1 cellular context compared by ENCODE assay signal in the genomic region with DNA sequence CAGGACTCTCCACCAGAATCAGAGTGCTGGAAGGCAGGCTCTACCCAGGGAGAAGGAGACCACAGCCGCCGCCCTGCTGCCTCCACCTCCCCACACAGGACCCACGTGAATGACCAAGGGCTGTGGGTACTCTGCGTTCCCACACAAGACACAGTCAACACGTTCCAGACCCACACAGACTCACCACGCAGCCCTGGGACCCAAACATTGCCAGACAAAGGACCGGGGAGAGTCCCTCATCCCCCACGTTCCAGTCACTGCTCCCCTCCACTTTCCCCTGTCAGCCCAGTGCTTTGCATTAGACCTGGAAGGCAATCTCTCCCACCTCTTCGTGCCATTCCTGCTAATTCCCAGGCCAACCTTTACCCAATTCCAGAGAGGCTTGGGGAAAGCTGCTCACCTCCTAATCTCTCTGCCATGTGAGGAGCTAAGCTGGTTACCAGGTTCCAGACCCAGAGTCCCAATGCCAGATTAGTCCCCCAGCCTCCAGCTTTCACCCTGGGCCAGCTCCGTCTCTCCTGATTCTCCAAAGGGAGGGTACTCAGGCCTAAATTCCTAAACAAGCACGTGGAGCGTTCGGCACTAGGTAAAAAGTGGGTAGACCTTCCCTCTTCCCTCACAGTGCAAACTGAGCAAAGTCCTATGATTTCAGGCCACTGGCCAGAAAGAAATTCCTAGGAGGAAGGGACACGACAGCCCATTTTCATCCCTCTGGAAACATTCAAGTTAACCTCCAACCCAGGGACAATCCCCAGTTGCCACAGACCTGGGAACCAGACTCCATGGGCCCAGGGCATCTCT.
A peak's percentile ranks its signal among the peaks of the same experiment; 100 is the strongest.
TF ChIP-seq lines count a peak whose summit lies in the region.

No MANE protein-coding gene starts in this region.

TF ChIP-seq in HepG2, 621 proteins besides CTCF, POLR2A, EP300 and RAD21:
- TF ChIP-seq PITX1 (CRISPR knock-in tag; IDR thresholded peaks at IDR 0.05) (no peak), SOX5 (CRISPR knock-in tag; IDR thresholded peaks at IDR 0.05; ENCODE audit: borderline replicate concordance) (no peak), HNF4A (CRISPR knock-in tag; IDR thresholded peaks at IDR 0.05) (peak; percentile 44; the same call in 1 of the 2 replicates), ZNF263 (CRISPR knock-in tag; IDR thresholded peaks at IDR 0.05) (0 out of 2 replicates have a peak, but pooled peaks have one; percentile 14), ZFX (CRISPR knock-in tag; IDR thresholded peaks at IDR 0.05; ENCODE audit: low read depth) (peak; percentile 35; the same call in 1 of the 2 replicates), ELF1 (CRISPR knock-in tag; IDR thresholded peaks at IDR 0.05) (0 out of 2 replicates have a peak, but pooled peaks have one; percentile 13), ZNF747 (CRISPR knock-in tag; IDR thresholded peaks at IDR 0.05; ENCODE audit: borderline replicate concordance) (no peak), ZNF230 (CRISPR knock-in tag; IDR thresholded peaks at IDR 0.05) (0 out of 2 replicates have a peak, but pooled peaks have one; percentile 22), ZSCAN29 (CRISPR knock-in tag; conservative IDR thresholded peaks at IDR 0.05) (no peak), CBX1 (IDR thresholded peaks at IDR 0.05; ENCODE audit: low read depth) (no peak), ZNF552 (CRISPR knock-in tag; IDR thresholded peaks at IDR 0.05; ENCODE audit: borderline replicate concordance) (no peak), NFRKB (IDR thresholded peaks at IDR 0.05) (no peak), SALL1 (CRISPR knock-in tag; IDR thresholded peaks at IDR 0.05) (peak; percentile 21; the same call in 1 of the 2 replicates), ZNF773 (CRISPR knock-in tag; IDR thresholded peaks at IDR 0.05; ENCODE audit: borderline replicate concordance) (no peak)
- TF ChIP-seq, protein P1, sequence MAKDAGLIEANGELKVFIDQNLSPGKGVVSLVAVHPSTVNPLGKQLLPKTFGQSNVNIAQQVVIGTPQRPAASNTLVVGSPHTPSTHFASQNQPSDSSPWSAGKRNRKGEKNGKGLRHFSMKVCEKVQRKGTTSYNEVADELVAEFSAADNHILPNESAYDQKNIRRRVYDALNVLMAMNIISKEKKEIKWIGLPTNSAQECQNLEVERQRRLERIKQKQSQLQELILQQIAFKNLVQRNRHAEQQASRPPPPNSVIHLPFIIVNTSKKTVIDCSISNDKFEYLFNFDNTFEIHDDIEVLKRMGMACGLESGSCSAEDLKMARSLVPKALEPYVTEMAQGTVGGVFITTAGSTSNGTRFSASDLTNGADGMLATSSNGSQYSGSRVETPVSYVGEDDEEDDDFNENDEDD (CRISPR knock-in tag; IDR thresholded peaks at IDR 0.05; ENCODE audit: borderline replicate concordance), result peak; percentile 26; the same call in 1 of the 2 replicates
- TF ChIP-seq, protein P2, sequence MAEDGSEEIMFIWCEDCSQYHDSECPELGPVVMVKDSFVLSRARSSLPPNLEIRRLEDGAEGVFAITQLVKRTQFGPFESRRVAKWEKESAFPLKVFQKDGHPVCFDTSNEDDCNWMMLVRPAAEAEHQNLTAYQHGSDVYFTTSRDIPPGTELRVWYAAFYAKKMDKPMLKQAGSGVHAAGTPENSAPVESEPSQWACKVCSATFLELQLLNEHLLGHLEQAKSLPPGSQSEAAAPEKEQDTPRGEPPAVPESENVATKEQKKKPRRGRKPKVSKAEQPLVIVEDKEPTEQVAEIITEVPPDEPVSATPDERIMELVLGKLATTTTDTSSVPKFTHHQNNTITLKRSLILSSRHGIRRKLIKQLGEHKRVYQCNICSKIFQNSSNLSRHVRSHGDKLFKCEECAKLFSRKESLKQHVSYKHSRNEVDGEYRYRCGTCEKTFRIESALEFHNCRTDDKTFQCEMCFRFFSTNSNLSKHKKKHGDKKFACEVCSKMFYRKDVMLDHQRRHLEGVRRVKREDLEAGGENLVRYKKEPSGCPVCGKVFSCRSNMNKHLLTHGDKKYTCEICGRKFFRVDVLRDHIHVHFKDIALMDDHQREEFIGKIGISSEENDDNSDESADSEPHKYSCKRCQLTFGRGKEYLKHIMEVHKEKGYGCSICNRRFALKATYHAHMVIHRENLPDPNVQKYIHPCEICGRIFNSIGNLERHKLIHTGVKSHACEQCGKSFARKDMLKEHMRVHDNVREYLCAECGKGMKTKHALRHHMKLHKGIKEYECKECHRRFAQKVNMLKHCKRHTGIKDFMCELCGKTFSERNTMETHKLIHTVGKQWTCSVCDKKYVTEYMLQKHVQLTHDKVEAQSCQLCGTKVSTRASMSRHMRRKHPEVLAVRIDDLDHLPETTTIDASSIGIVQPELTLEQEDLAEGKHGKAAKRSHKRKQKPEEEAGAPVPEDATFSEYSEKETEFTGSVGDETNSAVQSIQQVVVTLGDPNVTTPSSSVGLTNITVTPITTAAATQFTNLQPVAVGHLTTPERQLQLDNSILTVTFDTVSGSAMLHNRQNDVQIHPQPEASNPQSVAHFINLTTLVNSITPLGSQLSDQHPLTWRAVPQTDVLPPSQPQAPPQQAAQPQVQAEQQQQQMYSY (CRISPR knock-in tag; IDR thresholded peaks at IDR 0.05), result peak; percentile 73; the same call in 1 of the 2 replicates
- TF ChIP-seq, protein P3, sequence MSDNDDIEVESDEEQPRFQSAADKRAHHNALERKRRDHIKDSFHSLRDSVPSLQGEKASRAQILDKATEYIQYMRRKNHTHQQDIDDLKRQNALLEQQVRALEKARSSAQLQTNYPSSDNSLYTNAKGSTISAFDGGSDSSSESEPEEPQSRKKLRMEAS (IDR thresholded peaks at IDR 0.05), result peak; percentile 58
- TF ChIP-seq, protein P4, sequence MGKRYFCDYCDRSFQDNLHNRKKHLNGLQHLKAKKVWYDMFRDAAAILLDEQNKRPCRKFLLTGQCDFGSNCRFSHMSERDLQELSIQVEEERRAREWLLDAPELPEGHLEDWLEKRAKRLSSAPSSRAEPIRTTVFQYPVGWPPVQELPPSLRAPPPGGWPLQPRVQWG (CRISPR knock-in tag; IDR thresholded peaks at IDR 0.05; ENCODE audit: borderline replicate concordance, low read depth), result no peak
- TF ChIP-seq, protein P5, sequence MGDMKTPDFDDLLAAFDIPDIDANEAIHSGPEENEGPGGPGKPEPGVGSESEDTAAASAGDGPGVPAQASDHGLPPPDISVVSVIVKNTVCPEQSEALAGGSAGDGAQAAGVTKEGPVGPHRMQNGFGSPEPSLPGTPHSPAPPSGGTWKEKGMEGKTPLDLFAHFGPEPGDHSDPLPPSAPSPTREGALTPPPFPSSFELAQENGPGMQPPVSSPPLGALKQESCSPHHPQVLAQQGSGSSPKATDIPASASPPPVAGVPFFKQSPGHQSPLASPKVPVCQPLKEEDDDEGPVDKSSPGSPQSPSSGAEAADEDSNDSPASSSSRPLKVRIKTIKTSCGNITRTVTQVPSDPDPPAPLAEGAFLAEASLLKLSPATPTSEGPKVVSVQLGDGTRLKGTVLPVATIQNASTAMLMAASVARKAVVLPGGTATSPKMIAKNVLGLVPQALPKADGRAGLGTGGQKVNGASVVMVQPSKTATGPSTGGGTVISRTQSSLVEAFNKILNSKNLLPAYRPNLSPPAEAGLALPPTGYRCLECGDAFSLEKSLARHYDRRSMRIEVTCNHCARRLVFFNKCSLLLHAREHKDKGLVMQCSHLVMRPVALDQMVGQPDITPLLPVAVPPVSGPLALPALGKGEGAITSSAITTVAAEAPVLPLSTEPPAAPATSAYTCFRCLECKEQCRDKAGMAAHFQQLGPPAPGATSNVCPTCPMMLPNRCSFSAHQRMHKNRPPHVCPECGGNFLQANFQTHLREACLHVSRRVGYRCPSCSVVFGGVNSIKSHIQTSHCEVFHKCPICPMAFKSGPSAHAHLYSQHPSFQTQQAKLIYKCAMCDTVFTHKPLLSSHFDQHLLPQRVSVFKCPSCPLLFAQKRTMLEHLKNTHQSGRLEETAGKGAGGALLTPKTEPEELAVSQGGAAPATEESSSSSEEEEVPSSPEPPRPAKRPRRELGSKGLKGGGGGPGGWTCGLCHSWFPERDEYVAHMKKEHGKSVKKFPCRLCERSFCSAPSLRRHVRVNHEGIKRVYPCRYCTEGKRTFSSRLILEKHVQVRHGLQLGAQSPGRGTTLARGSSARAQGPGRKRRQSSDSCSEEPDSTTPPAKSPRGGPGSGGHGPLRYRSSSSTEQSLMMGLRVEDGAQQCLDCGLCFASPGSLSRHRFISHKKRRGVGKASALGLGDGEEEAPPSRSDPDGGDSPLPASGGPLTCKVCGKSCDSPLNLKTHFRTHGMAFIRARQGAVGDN (CRISPR knock-in tag; IDR thresholded peaks at IDR 0.05), result peak; percentile 27
- TF ChIP-seq, protein P6, sequence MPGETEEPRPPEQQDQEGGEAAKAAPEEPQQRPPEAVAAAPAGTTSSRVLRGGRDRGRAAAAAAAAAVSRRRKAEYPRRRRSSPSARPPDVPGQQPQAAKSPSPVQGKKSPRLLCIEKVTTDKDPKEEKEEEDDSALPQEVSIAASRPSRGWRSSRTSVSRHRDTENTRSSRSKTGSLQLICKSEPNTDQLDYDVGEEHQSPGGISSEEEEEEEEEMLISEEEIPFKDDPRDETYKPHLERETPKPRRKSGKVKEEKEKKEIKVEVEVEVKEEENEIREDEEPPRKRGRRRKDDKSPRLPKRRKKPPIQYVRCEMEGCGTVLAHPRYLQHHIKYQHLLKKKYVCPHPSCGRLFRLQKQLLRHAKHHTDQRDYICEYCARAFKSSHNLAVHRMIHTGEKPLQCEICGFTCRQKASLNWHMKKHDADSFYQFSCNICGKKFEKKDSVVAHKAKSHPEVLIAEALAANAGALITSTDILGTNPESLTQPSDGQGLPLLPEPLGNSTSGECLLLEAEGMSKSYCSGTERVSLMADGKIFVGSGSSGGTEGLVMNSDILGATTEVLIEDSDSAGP (CRISPR knock-in tag; IDR thresholded peaks at IDR 0.05; ENCODE audit: borderline replicate concordance), result 0 out of 2 replicates have a peak, but pooled peaks have one; percentile 12
- TF ChIP-seq, protein P7, sequence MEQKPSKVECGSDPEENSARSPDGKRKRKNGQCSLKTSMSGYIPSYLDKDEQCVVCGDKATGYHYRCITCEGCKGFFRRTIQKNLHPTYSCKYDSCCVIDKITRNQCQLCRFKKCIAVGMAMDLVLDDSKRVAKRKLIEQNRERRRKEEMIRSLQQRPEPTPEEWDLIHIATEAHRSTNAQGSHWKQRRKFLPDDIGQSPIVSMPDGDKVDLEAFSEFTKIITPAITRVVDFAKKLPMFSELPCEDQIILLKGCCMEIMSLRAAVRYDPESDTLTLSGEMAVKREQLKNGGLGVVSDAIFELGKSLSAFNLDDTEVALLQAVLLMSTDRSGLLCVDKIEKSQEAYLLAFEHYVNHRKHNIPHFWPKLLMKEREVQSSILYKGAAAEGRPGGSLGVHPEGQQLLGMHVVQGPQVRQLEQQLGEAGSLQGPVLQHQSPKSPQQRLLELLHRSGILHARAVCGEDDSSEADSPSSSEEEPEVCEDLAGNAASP (CRISPR knock-in tag; IDR thresholded peaks at IDR 0.05; ENCODE audit: borderline replicate concordance), result 0 out of 2 replicates have a peak, but pooled peaks have one; percentile 15
- TF ChIP-seq, protein P8, sequence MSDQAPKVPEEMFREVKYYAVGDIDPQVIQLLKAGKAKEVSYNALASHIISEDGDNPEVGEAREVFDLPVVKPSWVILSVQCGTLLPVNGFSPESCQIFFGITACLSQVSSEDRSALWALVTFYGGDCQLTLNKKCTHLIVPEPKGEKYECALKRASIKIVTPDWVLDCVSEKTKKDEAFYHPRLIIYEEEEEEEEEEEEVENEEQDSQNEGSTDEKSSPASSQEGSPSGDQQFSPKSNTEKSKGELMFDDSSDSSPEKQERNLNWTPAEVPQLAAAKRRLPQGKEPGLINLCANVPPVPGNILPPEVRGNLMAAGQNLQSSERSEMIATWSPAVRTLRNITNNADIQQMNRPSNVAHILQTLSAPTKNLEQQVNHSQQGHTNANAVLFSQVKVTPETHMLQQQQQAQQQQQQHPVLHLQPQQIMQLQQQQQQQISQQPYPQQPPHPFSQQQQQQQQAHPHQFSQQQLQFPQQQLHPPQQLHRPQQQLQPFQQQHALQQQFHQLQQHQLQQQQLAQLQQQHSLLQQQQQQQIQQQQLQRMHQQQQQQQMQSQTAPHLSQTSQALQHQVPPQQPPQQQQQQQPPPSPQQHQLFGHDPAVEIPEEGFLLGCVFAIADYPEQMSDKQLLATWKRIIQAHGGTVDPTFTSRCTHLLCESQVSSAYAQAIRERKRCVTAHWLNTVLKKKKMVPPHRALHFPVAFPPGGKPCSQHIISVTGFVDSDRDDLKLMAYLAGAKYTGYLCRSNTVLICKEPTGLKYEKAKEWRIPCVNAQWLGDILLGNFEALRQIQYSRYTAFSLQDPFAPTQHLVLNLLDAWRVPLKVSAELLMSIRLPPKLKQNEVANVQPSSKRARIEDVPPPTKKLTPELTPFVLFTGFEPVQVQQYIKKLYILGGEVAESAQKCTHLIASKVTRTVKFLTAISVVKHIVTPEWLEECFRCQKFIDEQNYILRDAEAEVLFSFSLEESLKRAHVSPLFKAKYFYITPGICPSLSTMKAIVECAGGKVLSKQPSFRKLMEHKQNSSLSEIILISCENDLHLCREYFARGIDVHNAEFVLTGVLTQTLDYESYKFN (CRISPR knock-in tag; conservative IDR thresholded peaks at IDR 0.05), result 0 out of 2 replicates have a peak, but pooled peaks have one; percentile 22
